ENCODE assay signal across 2 cellular contexts in the genomic region with DNA sequence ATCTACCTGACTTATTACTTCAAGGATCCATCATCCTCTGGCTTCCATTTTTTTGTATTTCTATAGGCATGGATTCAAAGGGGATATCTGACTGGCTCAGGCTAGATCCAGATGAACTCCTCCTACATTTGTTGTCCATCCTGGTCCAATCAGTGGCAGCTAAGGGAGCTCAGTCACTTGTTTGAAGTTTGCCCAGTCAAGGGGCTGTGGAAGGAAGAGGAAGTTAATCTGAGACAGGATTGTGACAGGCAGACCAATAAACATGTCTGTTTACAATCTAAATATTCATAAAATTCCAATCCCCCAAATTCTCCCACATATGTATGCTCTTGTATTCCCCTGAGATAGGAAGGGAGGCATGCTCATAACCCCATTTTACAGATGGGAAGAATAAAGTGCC.
TF ChIP-seq lines count a peak whose summit lies in the region.

No MANE protein-coding gene starts in this region.

TF ChIP-seq in SK-N-SH, 30 proteins besides CTCF, POLR2A, EP300 and RAD21 (continued from another document):
- no peak for TF ChIP-seq REST (IDR thresholded peaks at IDR 0.05; ENCODE audit: low read depth, low read length)
- TF ChIP-seq POLR2AphosphoS5 (IDR thresholded peaks at IDR 0.05; ENCODE audit: low read depth, low read length), result no peak
- TF ChIP-seq USF2 (IDR thresholded peaks at IDR 0.05; ENCODE audit: borderline replicate concordance, low read depth, low read length), result no peak

TF ChIP-seq in SK-N-SH treated with all-trans-retinoic acid at 6 μM for 48 hours, 23 proteins besides CTCF, POLR2A, EP300 and RAD21 (continued from another document):
- TF ChIP-seq TSHZ2 (CRISPR knock-in tag; IDR thresholded peaks at IDR 0.05) (no peak), OSR1 (CRISPR knock-in tag; IDR thresholded peaks at IDR 0.05) (no peak), ZFP30 (CRISPR knock-in tag; IDR thresholded peaks at IDR 0.05) (no peak), CREB5 (CRISPR knock-in tag; IDR thresholded peaks at IDR 0.05; ENCODE audit: low read depth) (no peak), ZNF70 (CRISPR knock-in tag; IDR thresholded peaks at IDR 0.05) (no peak), CSDC2 (CRISPR knock-in tag; IDR thresholded peaks at IDR 0.05) (no peak), ZNF565 (CRISPR knock-in tag; conservative IDR thresholded peaks at IDR 0.05; ENCODE audit: low read depth) (no peak)
- TF ChIP-seq, protein P1, sequence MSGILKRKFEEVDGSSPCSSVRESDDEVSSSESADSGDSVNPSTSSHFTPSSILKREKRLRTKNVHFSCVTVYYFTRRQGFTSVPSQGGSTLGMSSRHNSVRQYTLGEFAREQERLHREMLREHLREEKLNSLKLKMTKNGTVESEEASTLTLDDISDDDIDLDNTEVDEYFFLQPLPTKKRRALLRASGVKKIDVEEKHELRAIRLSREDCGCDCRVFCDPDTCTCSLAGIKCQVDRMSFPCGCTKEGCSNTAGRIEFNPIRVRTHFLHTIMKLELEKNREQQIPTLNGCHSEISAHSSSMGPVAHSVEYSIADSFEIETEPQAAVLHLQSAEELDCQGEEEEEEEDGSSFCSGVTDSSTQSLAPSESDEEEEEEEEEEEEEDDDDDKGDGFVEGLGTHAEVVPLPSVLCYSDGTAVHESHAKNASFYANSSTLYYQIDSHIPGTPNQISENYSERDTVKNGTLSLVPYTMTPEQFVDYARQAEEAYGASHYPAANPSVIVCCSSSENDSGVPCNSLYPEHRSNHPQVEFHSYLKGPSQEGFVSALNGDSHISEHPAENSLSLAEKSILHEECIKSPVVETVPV (CRISPR knock-in tag; IDR thresholded peaks at IDR 0.05), result no peak
